In the genomic region with DNA sequence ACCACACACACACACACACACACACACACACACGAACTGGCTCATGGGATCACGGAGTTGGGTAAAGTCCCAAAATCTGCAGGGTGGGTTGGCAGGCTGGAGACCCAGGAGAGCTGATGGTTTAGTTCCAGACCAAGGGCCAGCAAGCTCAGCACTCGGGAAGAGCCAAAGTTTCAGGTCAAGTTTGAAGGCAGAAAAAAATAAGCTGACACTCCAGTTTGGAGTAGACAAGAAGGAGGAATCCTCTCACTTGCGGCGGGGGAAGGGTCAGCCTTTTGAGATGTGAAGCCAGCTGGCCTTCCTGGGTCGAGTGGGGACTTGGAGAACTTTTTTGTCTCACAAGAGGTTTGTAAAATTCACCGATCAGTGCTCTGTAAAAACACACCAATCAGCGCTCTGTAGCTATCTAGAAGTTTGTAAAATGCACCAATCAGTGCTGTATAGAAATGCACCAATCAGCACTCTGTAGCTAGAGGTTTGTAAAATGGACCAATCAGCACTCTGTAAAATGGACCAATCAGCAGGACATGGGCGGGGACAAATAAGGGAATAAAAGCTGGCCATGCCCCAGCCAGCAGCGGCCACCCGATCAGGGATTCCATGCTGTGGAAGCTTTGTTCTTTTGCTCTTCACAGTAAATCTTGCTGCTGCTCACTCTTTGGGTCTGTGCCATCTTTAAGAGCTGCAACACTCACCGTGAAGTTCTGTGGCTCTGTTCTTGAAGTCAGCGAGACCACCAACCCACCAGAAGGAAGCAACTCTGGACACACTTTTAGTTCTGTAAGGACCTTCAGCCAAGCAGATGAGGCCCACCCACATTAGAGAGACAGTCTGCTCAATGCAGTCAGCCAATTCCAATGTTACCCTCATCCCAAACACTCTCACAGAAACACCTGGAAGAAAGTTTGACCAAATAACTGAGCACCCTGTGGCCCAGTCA, we compare ENCODE assay signal across 1 cellular context.
TF ChIP-seq lines count a peak whose summit lies in the region.

No MANE protein-coding gene starts in this region.

TF ChIP-seq in H1, 55 proteins besides CTCF, POLR2A, EP300 and RAD21:
- TF ChIP-seq HDAC2 (IDR thresholded peaks at IDR 0.05; ENCODE audit: borderline replicate concordance in 1 of 2, low read depth in 2 of 2, low read length in 2 of 2) = no peak
- TF ChIP-seq SP1 (IDR thresholded peaks at IDR 0.05; ENCODE audit: low read depth, low read length) = 0 out of 2 replicates have a peak, but pooled peaks have one; percentile 26
